Comparison of ENCODE assay signal across 8 cellular contexts in the genomic region with DNA sequence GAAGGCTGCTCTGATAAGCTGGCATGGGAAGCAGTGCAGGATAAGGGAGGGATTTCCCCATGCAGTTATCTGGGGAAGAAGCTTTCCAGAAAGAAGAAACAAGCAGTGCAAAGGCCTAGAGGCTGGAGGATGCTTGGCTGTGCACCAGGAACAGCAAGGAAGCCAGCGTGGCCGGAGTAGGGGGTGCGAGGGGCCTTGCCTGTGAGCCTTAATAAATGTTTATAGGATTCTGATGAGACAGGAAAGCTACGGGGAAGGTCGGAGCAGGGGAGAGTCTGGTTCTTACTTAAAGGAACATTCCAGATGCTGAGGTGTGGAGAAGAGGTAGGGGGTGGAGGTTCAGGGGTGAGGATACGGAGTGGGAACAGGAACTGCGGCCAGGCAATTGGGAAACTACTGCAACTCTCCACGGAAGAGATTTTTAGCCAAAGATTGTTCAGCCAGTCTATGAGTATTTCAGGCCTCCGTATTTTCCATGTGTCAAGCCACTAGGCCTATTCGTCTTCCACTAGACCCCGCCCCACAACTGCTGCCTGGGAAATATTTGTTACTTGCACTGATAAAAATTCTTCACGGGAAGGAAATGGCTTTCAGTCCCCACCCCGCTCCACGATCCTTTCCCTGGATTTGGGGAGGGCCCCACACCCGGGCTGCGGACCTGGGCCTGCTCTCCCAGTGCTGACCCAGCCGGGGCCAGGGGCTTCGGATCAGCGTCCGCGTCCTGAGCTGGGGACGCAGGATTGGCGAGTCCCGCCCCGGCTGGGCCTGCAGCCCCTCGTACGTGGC. TPM values are rescaled to one million over a fixed set of nuclear protein-coding genes. Genes with fewer than 3 reads are reported as not detected.
A peak's percentile ranks its signal among the peaks of the same experiment; 100 is the strongest.
DNase-seq lines count a peak whose midpoint lies in the region; TF ChIP-seq lines count a peak whose summit lies in the region.

No MANE protein-coding gene starts in this region.

- peak; percentile 21 for DNase-seq in NCI-H2107 treated with DMSO at 0.1 percent for 48 hours (lab: John Stamatoyannopoulos, UW; ENCODE audit: unreplicated experiment)
- DNase-seq in NCI-H2107 (lab: John Stamatoyannopoulos, UW), result no peak
- DNase-seq in NCI-H1694 (lab: John Stamatoyannopoulos, UW), result peak; percentile 13
- DNase-seq in activated CD8-positive, alpha-beta memory T cell treated with anti-CD3 and anti-CD28 coated beads, Interleukin-2, amount 50 U/mL, for 4 hours, result peak; percentile 15
- DNase-seq in stomach, result peak; percentile 38

- TF ChIP-seq CTCF in HEK293 (tag by site-specific recombination; IDR thresholded peaks at IDR 0.05) (no peak), stomach (IDR thresholded peaks at IDR 0.05) (no peak)

- H3K4me3 ChIP-seq in HEK293 (ENCODE audit: low read depth, low read length), result peak overlapping the region; percentile 86
- peak overlapping the region; percentile 70 to 97 for H3K4me3 ChIP-seq in esophagus (ENCODE audit: low read depth in 1 of 2, low read length in 2 of 2)
- peak overlapping the region; percentile 75 to 87 for H3K4me3 ChIP-seq in muscle layer of colon (ENCODE audit: low read depth in 1 of 2, low read length in 2 of 2)
- peak overlapping the region; percentile 76 to 97 (median 90) for H3K4me3 ChIP-seq in stomach

- H3K9me3 ChIP-seq in HEK293 (ENCODE audit: control insufficient read depth, insufficient read depth, low read depth, low read length) (no peaks in the 10 kb centered on the region), esophagus (ENCODE audit: control insufficient read depth in 2 of 2, insufficient read depth in 1 of 2, low read depth in 1 of 2, low read length in 1 of 2) (no peaks in the 10 kb centered on the region), muscle layer of colon (ENCODE audit: low read length) (no peaks in the 10 kb centered on the region), stomach (no peaks in the 10 kb centered on the region)

- H3K27me3 ChIP-seq in esophagus (ENCODE audit: control insufficient read depth in 1 of 2, insufficient read depth in 2 of 2, low read length in 2 of 2), result no peaks in the 10 kb centered on the region
- H3K27me3 ChIP-seq in muscle layer of colon (ENCODE audit: control insufficient read depth in 1 of 2, insufficient read depth in 2 of 2, low read length in 2 of 2), result no peaks in the 10 kb centered on the region
- no peaks in the 10 kb centered on the region for H3K27me3 ChIP-seq in stomach

- POLR2A ChIA-PET in HEK293 (lab: Yijun Ruan, JAX), result interaction anchor here (1.1 to 1.3 kb wide), 4 partner anchors 41 to 515 kb away, joined by 3 read pairs; partner anchors contain the start of genes CEBPZ, CEBPZOS and NDUFAF7

- no peak for TF ChIP-seq EP300 in stomach (IDR thresholded peaks at IDR 0.05)

- CTCF ChIA-PET in HEK293 (lab: Yijun Ruan, JAX), result interaction anchor here (0.6 to 4.1 kb wide), 3 partner anchors 12 to 1906 kb away, joined by 3 to 22 read pairs (median 5); no protein-coding TSS in a partner anchor

- H3K36me3 ChIP-seq in HEK293 (ENCODE audit: control insufficient read depth in 2 of 2, insufficient read depth in 1 of 2, low read length in 2 of 2), result peaks cover 3 to 8% of the 10 kb centered on the region in 2 experiments; a peak in 2 of 3 replicates
- no peaks in the 10 kb centered on the region for H3K36me3 ChIP-seq in esophagus (ENCODE audit: control insufficient read depth in 2 of 2, insufficient read depth in 2 of 2, low read length in 1 of 2)
- H3K36me3 ChIP-seq in muscle layer of colon (ENCODE audit: insufficient read depth, low read length), result peaks cover 5% of the 10 kb centered on the region
- peaks cover 0 to 11% (median 0%) of the 10 kb centered on the region in 4 donors for H3K36me3 ChIP-seq in stomach

- peak overlapping the region; percentile 54 for H3K9ac ChIP-seq in muscle layer of colon (ENCODE audit: low read length)

- peaks cover 10% of the 10 kb centered on the region; the same call in 1 of the 2 replicates for H3K4me1 ChIP-seq in HEK293 (ENCODE audit: control insufficient read depth, insufficient read depth, low read length)
- H3K4me1 ChIP-seq in esophagus (ENCODE audit: control insufficient read depth in 2 of 2, insufficient read depth in 2 of 2, low read length in 1 of 2), result peaks cover 0 to 8% of the 10 kb centered on the region in 2 donors
- H3K4me1 ChIP-seq in muscle layer of colon (ENCODE audit: insufficient read depth, low read length), result peaks cover 18% of the 10 kb centered on the region
- peaks cover 10 to 38% (median 28%) of the 10 kb centered on the region in 4 donors for H3K4me1 ChIP-seq in stomach

- WGBS in esophagus, 2 donors, result 1 to 2% methylated on average over 27 of the region's 27 CpGs
- 0 to 2% (median 1%) methylated on average over 26 to 27 of the region's 27 CpGs for WGBS in stomach, 5 donors

- no peak for TF ChIP-seq POLR2A in stomach (IDR thresholded peaks at IDR 0.05)

- peak overlapping the region; percentile 67 for H3K27ac ChIP-seq in HEK293 (ENCODE audit: extremely low read depth, low read depth, low read length)
- peak overlapping the region; percentile 79 to 87 for H3K27ac ChIP-seq in esophagus (ENCODE audit: low read depth in 2 of 2, low read length in 1 of 2)
- H3K27ac ChIP-seq in muscle layer of colon (ENCODE audit: low read depth, low read length), result peak overlapping the region; percentile 80
- peak overlapping the region; percentile 80 to 94 (median 91) for H3K27ac ChIP-seq in stomach

- intact Hi-C loops in stomach (cut with DNase I; ENCODE audit: low total_unique reads), result no loop called here

TF ChIP-seq in HEK293, 187 proteins besides CTCF, POLR2A, EP300 and RAD21 (continues in another document):
- TF ChIP-seq ZFP69B (tag by site-specific recombination; IDR thresholded peaks at IDR 0.05), result peak; percentile 67; the same call in 1 of the 2 replicates
- TF ChIP-seq ZFP41 (tag by site-specific recombination; IDR thresholded peaks at IDR 0.05; ENCODE audit: borderline replicate concordance), result no peak
- 0 out of 2 replicates have a peak, but pooled peaks have one; percentile 15 for TF ChIP-seq ZNF394 (tag by site-specific recombination; IDR thresholded peaks at IDR 0.05; ENCODE audit: borderline replicate concordance)
- no peak for TF ChIP-seq ZNF837 (tag by site-specific recombination; IDR thresholded peaks at IDR 0.05)
- no peak for TF ChIP-seq ZNF311 (tag by site-specific recombination; IDR thresholded peaks at IDR 0.05; ENCODE audit: borderline replicate concordance)
- TF ChIP-seq ZNF175 (tag by site-specific recombination; IDR thresholded peaks at IDR 0.05), result no peak
- no peak for TF ChIP-seq ZNF776 (tag by site-specific recombination; IDR thresholded peaks at IDR 0.05; ENCODE audit: borderline replicate concordance)
- no peak for TF ChIP-seq ZNF157 (tag by site-specific recombination; IDR thresholded peaks at IDR 0.05)
- no peak for TF ChIP-seq ZNF660 (tag by site-specific recombination; IDR thresholded peaks at IDR 0.05)
- no peak for TF ChIP-seq YY2 (tag by site-specific recombination; IDR thresholded peaks at IDR 0.05)
- TF ChIP-seq ZNF626 (tag by site-specific recombination; IDR thresholded peaks at IDR 0.05), result no peak
- TF ChIP-seq, protein P1, sequence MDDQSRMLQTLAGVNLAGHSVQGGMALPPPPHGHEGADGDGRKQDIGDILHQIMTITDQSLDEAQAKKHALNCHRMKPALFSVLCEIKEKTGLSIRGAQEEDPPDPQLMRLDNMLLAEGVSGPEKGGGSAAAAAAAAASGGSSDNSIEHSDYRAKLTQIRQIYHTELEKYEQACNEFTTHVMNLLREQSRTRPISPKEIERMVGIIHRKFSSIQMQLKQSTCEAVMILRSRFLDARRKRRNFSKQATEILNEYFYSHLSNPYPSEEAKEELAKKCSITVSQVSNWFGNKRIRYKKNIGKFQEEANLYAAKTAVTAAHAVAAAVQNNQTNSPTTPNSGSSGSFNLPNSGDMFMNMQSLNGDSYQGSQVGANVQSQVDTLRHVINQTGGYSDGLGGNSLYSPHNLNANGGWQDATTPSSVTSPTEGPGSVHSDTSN (CRISPR knock-in tag; IDR thresholded peaks at IDR 0.05), result peak; percentile 47; the same call in 1 of the 2 replicates
- TF ChIP-seq ZNF404 (tag by site-specific recombination; IDR thresholded peaks at IDR 0.05), result no peak
- TF ChIP-seq ZNF76 (tag by site-specific recombination; IDR thresholded peaks at IDR 0.05; ENCODE audit: borderline replicate concordance, low read depth), result peak; percentile 51; the same call in 1 of the 2 replicates
- TF ChIP-seq, protein P2, sequence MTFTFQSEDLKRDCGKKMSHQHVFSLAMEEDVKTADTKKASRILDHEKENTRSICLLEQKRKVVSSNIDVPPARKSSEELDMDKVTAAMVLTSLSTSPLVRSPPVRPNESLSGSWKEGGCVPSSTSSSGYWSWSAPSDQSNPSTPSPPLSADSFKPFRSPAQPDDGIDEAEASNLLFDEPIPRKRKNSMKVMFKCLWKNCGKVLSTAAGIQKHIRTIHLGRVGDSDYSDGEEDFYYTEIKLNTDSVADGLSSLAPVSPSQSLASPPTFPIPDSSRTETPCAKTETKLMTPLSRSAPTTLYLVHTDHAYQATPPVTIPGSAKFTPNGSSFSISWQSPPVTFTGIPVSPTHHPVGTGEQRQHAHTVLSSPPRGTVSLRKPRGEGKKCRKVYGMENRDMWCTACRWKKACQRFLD (tag by site-specific recombination; IDR thresholded peaks at IDR 0.05), result no peak
- TF ChIP-seq ZBTB21 (tag by site-specific recombination; IDR thresholded peaks at IDR 0.05), result no peak
- TF ChIP-seq, protein P3, sequence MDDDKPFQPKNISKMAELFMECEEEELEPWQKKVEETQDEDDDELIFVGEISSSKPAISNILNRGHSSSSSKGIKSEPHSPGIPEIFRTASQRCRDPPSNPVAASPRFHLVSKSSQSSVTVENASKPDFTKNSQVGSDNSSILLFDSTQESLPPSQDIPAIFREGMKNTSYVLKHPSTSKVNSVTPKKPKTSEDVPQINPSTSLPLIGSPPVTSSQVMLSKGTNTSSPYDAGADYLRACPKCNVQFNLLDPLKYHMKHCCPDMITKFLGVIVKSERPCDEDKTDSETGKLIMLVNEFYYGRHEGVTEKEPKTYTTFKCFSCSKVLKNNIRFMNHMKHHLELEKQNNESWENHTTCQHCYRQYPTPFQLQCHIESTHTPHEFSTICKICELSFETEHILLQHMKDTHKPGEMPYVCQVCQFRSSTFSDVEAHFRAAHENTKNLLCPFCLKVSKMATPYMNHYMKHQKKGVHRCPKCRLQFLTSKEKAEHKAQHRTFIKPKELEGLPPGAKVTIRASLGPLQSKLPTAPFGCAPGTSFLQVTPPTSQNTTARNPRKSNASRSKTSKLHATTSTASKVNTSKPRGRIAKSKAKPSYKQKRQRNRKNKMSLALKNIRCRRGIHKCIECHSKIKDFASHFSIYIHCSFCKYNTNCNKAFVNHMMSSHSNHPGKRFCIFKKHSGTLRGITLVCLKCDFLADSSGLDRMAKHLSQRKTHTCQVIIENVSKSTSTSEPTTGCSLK (tag by site-specific recombination; IDR thresholded peaks at IDR 0.05), result no peak

RNA-seq across cellular contexts. Expression of gene EIF2AK2, which starts 0.5 kb away (rescaled TPM):
- polyA plus RNA-seq in esophagus (1 to 10 TPM; 3.6 to 4.0 TPM), stomach (1 to 10 TPM; 4.7 to 7.3 (median 5.2) TPM)
- 10 to 100 TPM in 4 of 5 donors, 1 to 10 TPM in 1; 7.5 to 55.3 (median 40.2) TPM for total RNA-seq in stomach

RNA-seq across cellular contexts. Expression of gene SULT6B1, which starts 32.2 kb away (rescaled TPM):
- polyA plus RNA-seq in esophagus (not detected), stomach (not detected)
- total RNA-seq in stomach, result not detected

RNA-seq across cellular contexts. Expression of gene CEBPZOS, which starts 40.0 kb away (rescaled TPM):
- polyA plus RNA-seq in esophagus (10 to 100 TPM; 19.1 to 53.7 TPM), stomach (10 to 100 TPM; 42.2 to 52.5 (median 45.7) TPM)
- 10 to 100 TPM in 3 of 5 donors, 1 to 10 TPM in 2; 2.9 to 37.9 (median 11.2) TPM for total RNA-seq in stomach
